ENCODE assay signal across 21 cellular contexts in genomic region chr13:62300021-62300420, GRCh38.
"Had no signal": no experiment of that assay in that cellular context is flagged by ENCODE, and none has a peak within 500 bp of the region (broad histone marks: within the 10 kb centered on the region; RNA-seq: fewer than 3 reads in every experiment).

No MANE protein-coding gene starts in this region.

- DNase-seq: activated CD4-positive, alpha-beta T cell treated with anti-CD3 and anti-CD28 coated beads for 1 hour; activated CD4-positive, alpha-beta T cell treated with anti-CD3 and anti-CD28 coated beads, Interleukin-2, amount 50 U/mL, for 4 hours; activated effector memory CD4-positive, alpha-beta T cell treated with anti-CD3 and anti-CD28 coated beads, Interleukin-2, amount 50 U/mL, for 16 hours; activated T-cell treated with anti-CD3 and anti-CD28 coated beads, Interleukin-2, amount 50 U/mL, for 72 hours; adrenal gland; effector CD4-positive, alpha-beta T cell; head of caudate nucleus; left ventricle myocardium inferior; mammary epithelial cell; mucosa of descending colon; naive B cell; psoas muscle; right lobe of liver; small intestine; stimulated activated CD4-positive, alpha-beta T cell treated with anti-CD3 and anti-CD28 coated beads, Interleukin-15, amount 100 ng/mL, for 24 hours; stimulated activated CD4-positive, alpha-beta T cell treated with anti-CD3 and anti-CD28 coated beads, Interleukin-2, amount 100 ng/mL, for 48 hours; stimulated activated naive CD8-positive, alpha-beta T cell treated with anti-CD3 and anti-CD28 coated beads, Interleukin-15, amount 100 ng/mL, for 72 hours; trophoblast cell had no signal

- H2AFZ ChIP-seq: neural progenitor cell had no signal

- H3K9ac ChIP-seq: neural progenitor cell had no signal

- H3K36me3 ChIP-seq: adrenal gland, left ventricle myocardium inferior, neural progenitor cell, right lobe of liver, vagina had no signal

- H3K4me2 ChIP-seq: neural progenitor cell had no signal

- H3K9me3 ChIP-seq: adrenal gland, mucosa of descending colon, psoas muscle, right lobe of liver, vagina had no signal

- H3K4me3 ChIP-seq: adrenal gland, left ventricle myocardium inferior, mucosa of descending colon, neural progenitor cell, psoas muscle, right lobe of liver, vagina had no signal

- H3K27ac ChIP-seq: adrenal gland, left ventricle myocardium inferior, neural progenitor cell, psoas muscle, right lobe of liver, vagina, VCaP had no signal

- H3K4me1 ChIP-seq: adrenal gland, left ventricle myocardium inferior, neural progenitor cell, psoas muscle, right lobe of liver, vagina had no signal

- H3K27me3 ChIP-seq: adrenal gland, neural progenitor cell, right lobe of liver, vagina had no signal
